In genomic region chr3:11638669-11639402, GRCh38 we compare ENCODE assay signal across 8 cellular contexts. TPM values are rescaled to one million over a fixed set of nuclear protein-coding genes. Genes with fewer than 3 reads are reported as not detected.
DNase-seq lines count a peak whose midpoint lies in the region; ATAC-seq, FAIRE-seq and TF ChIP-seq lines count a peak whose summit lies in the region.

No MANE protein-coding gene starts in this region.

- intact Hi-C loops in natural killer cell (cut with micrococcal nuclease) = no loop called here
- intact Hi-C loops in vagina (cut with DNase I) = no loop called here

- no peak for DNase-seq in natural killer cell
- DNase-seq in natural killer cell treated with Interleukin-12 subunit alpha and Interleukin-12 subunit beta and Interleukin-15 and Interleukin-18, amount 100 ng/mL, for 72 hours (ENCODE audit: low spot score) = no peak
- no peak for DNase-seq in coronary artery (ENCODE audit: low spot score)
- DNase-seq in vagina (ENCODE audit: extremely low spot score in 2 of 2) = no peak
- no peak for DNase-seq in GM12892 (ENCODE audit: insufficient read length)

- H3K4me3 ChIP-seq in coronary artery = peak overlapping the region; percentile 89
- no peak overlapping the region for H3K4me3 ChIP-seq in mucosa of stomach (ENCODE audit: low read length)
- H3K4me3 ChIP-seq in vagina = peak overlapping the region; percentile 14 to 35

- H3K27me3 ChIP-seq in mucosa of stomach (ENCODE audit: control insufficient read depth, insufficient read depth, low read length) (no peaks in the 10 kb centered on the region), vagina (no peaks in the 10 kb centered on the region)

- H3K36me3 Mint-ChIP-seq in natural killer cell = no peaks in the 10 kb centered on the region
- H3K36me3 Mint-ChIP-seq in natural killer cell treated with Interleukin-12 subunit alpha and Interleukin-12 subunit beta and Interleukin-15 and Interleukin-18, amount 100 ng/mL, for 72 hours = peaks cover 5% of the 10 kb centered on the region

- peaks cover 51% of the 10 kb centered on the region for H3K4me1 ChIP-seq in mucosa of stomach (ENCODE audit: control insufficient read depth, insufficient read depth, low read length)
- peaks cover 77% of the 10 kb centered on the region for H3K4me1 ChIP-seq in vagina

- peak overlapping the region; percentile 30 for H3K9ac ChIP-seq in mucosa of stomach (ENCODE audit: low read length)

- H3K4me3 Mint-ChIP-seq in natural killer cell = peak overlapping the region; percentile 100
- H3K4me3 Mint-ChIP-seq in natural killer cell treated with Interleukin-12 subunit alpha and Interleukin-12 subunit beta and Interleukin-15 and Interleukin-18, amount 100 ng/mL, for 72 hours = no peak overlapping the region

- no peaks in the 10 kb centered on the region for H3K9me3 ChIP-seq in mucosa of stomach (ENCODE audit: control insufficient read depth, low read length)
- H3K9me3 ChIP-seq in vagina = no peaks in the 10 kb centered on the region

- H3K27me3 Mint-ChIP-seq in natural killer cell (ENCODE audit: low read depth in 2 of 2) = no peaks in the 10 kb centered on the region
- H3K27me3 Mint-ChIP-seq in natural killer cell treated with Interleukin-12 subunit alpha and Interleukin-12 subunit beta and Interleukin-15 and Interleukin-18, amount 100 ng/mL, for 72 hours = no peaks in the 10 kb centered on the region

- TF ChIP-seq POLR2A in vagina (IDR thresholded peaks at IDR 0.05) (no peak), GM12892 (IDR thresholded peaks at IDR 0.05; ENCODE audit: low read depth, low read length) (no peak)

- H3K36me3 ChIP-seq in mucosa of stomach (ENCODE audit: control insufficient read depth, insufficient read depth, low read length) = no peaks in the 10 kb centered on the region
- H3K36me3 ChIP-seq in vagina = no peaks in the 10 kb centered on the region

- peak overlapping the region; percentile 64 to 93 for H3K27ac ChIP-seq in coronary artery
- H3K27ac ChIP-seq in vagina = peak overlapping the region; percentile 87

- TF ChIP-seq CTCF in natural killer cell (IDR thresholded peaks at IDR 0.05) = no peak
- TF ChIP-seq CTCF in coronary artery (IDR thresholded peaks at IDR 0.05) = no peak
- TF ChIP-seq CTCF in vagina (IDR thresholded peaks at IDR 0.05) = no peak

- ATAC-seq in natural killer cell (no peak), GM18498 (IDR thresholded peaks at IDR 0.05; ENCODE audit: unreplicated experiment) (no peak), HG03139 (IDR thresholded peaks at IDR 0.05; ENCODE audit: unreplicated experiment) (no peak)
- ATAC-seq in natural killer cell treated with Interleukin-12 subunit alpha and Interleukin-12 subunit beta and Interleukin-15 and Interleukin-18, amount 100 ng/mL, for 72 hours = no peak

- no peak for FAIRE-seq in GM12892 (lab: Jason Lieb, UNC)

- H3K9me3 Mint-ChIP-seq in natural killer cell = no peaks in the 10 kb centered on the region
- no peaks in the 10 kb centered on the region for H3K9me3 Mint-ChIP-seq in natural killer cell treated with Interleukin-12 subunit alpha and Interleukin-12 subunit beta and Interleukin-15 and Interleukin-18, amount 100 ng/mL, for 72 hours

- peaks cover 88 to 98% of the 10 kb centered on the region in 2 donors for H3K4me1 Mint-ChIP-seq in natural killer cell
- H3K4me1 Mint-ChIP-seq in natural killer cell treated with Interleukin-12 subunit alpha and Interleukin-12 subunit beta and Interleukin-15 and Interleukin-18, amount 100 ng/mL, for 72 hours (ENCODE audit: low read depth in 2 of 2) = peaks cover 45 to 67% of the 10 kb centered on the region in 2 donors

- peak overlapping the region; percentile 98 to 100 for H3K27ac Mint-ChIP-seq in natural killer cell
- peak overlapping the region in 1 of 2 donors; percentile 20 for H3K27ac Mint-ChIP-seq in natural killer cell treated with Interleukin-12 subunit alpha and Interleukin-12 subunit beta and Interleukin-15 and Interleukin-18, amount 100 ng/mL, for 72 hours

RNA-seq across cellular contexts. Expression of gene VGLL4, which starts 4.9 kb away (rescaled TPM):
- 10 to 100 TPM; 29.5 to 42.8 (median 34.6) TPM for total RNA-seq in natural killer cell
- 10 to 100 TPM; 50.4 to 52.9 TPM for total RNA-seq in natural killer cell treated with Interleukin-12 subunit alpha and Interleukin-12 subunit beta and Interleukin-15 and Interleukin-18, amount 100 ng/mL, for 72 hours
- total RNA-seq in vagina = 99.4 TPM
- polyA plus RNA-seq in GM12892 (2012; ENCODE audit: missing spikeins) = 36.5 TPM
